In genomic region chr2:192700934-192701333, GRCh38 we compare ENCODE assay signal across 31 cellular contexts.
"Had no signal": no experiment of that assay in that cellular context is flagged by ENCODE, and none has a peak within 500 bp of the region (broad histone marks: within the 10 kb centered on the region; RNA-seq: fewer than 3 reads in every experiment).

No MANE protein-coding gene starts in this region.

- H3K9me3 Mint-ChIP-seq: activated CD4-positive, alpha-beta memory T cell treated with anti-CD3 and anti-CD28 coated beads for 36 hours; activated CD4-positive, alpha-beta T cell treated with anti-CD3 and anti-CD28 coated beads, Interleukin-2, amount 10 ng/mL, durations not matched to agents 24 days and 14 days; activated naive CD4-positive, alpha-beta T cell treated with anti-CD3 and anti-CD28 coated beads, Interleukin-2, amount 10 ng/mL, durations not matched to agents 7 days and 5 days; activated naive CD8-positive, alpha-beta T cell treated with anti-CD3 and anti-CD28 coated beads, Interleukin-2, amount 10 ng/mL, durations not matched to agents 7 days and 5 days; activated T-cell treated with anti-CD3 and anti-CD28 coated beads, Interleukin-2, amount 50 U/mL, for 24 hours; brain had no signal

- H3K4me1 Mint-ChIP-seq: activated CD4-positive, alpha-beta T cell treated with anti-CD3 and anti-CD28 coated beads, Interleukin-2, amount 10 ng/mL, durations not matched to agents 24 days and 14 days; activated naive CD4-positive, alpha-beta T cell treated with anti-CD3 and anti-CD28 coated beads, Interleukin-2, amount 10 ng/mL, durations not matched to agents 7 days and 5 days; activated naive CD8-positive, alpha-beta T cell treated with anti-CD3 and anti-CD28 coated beads, Interleukin-2, amount 10 ng/mL, durations not matched to agents 7 days and 5 days; brain; mesothelial cell of epicardium; naive B cell; stimulated activated naive B cell treated with anti-CD40 and anti-IgM and Interleukin-4, amounts not matched to agents 10 μg/mL and 1 μg/mL and 100 μg/mL, for 72 hours; T-helper 17 cell had no signal

- H3K36me3 ChIP-seq: ascending aorta, esophagus muscularis mucosa, heart right ventricle, pancreas, prostate gland, sigmoid colon, suprapubic skin, tibial artery, upper lobe of right lung had no signal

- H3K27me3 Mint-ChIP-seq: activated CD4-positive, alpha-beta memory T cell treated with anti-CD3 and anti-CD28 coated beads for 36 hours; activated CD4-positive, alpha-beta T cell treated with anti-CD3 and anti-CD28 coated beads, Interleukin-2, amount 10 ng/mL, durations not matched to agents 24 days and 14 days; activated naive CD4-positive, alpha-beta T cell treated with anti-CD3 and anti-CD28 coated beads, Interleukin-2, amount 10 ng/mL, durations not matched to agents 7 days and 5 days; activated naive CD8-positive, alpha-beta T cell treated with anti-CD3 and anti-CD28 coated beads, Interleukin-2, amount 10 ng/mL, durations not matched to agents 7 days and 5 days; activated T-cell treated with anti-CD3 and anti-CD28 coated beads, Interleukin-2, amount 50 U/mL, for 24 hours; brain; stimulated activated naive B cell treated with anti-CD40 and anti-IgM and Interleukin-4, amounts not matched to agents 10 μg/mL and 1 μg/mL and 100 μg/mL, for 72 hours; T-helper 17 cell had no signal

- H3K27me3 ChIP-seq: ascending aorta, esophagus muscularis mucosa, pancreas, sigmoid colon, suprapubic skin, tibial artery, upper lobe of right lung had no signal

- H3K4me3 ChIP-seq: ascending aorta, esophagus muscularis mucosa, heart right ventricle, pancreas, prostate gland, sigmoid colon, suprapubic skin, tibial artery, upper lobe of right lung had no signal

- H3K36me3 Mint-ChIP-seq: activated CD4-positive, alpha-beta memory T cell treated with anti-CD3 and anti-CD28 coated beads for 36 hours; activated naive CD4-positive, alpha-beta T cell treated with anti-CD3 and anti-CD28 coated beads, Interleukin-2, amount 10 ng/mL, durations not matched to agents 7 days and 5 days; activated naive CD8-positive, alpha-beta T cell treated with anti-CD3 and anti-CD28 coated beads, Interleukin-2, amount 10 ng/mL, durations not matched to agents 7 days and 5 days; brain; mesothelial cell of epicardium; naive B cell; stimulated activated naive B cell treated with anti-CD40 and anti-IgM and Interleukin-4, amounts not matched to agents 10 μg/mL and 1 μg/mL and 100 μg/mL, for 72 hours had no signal

- H3K9me3 ChIP-seq: ascending aorta, esophagus muscularis mucosa, heart right ventricle, pancreas, prostate gland, sigmoid colon, suprapubic skin, tibial artery, upper lobe of right lung had no signal

- ATAC-seq: heart right ventricle; left cardiac atrium; left ventricle myocardium superior; pancreas; stimulated activated naive B cell treated with anti-CD40 and anti-IgM and Interleukin-4, amounts not matched to agents 10 μg/mL and 1 μg/mL and 100 μg/mL, for 72 hours; T-helper 17 cell; upper lobe of right lung had no signal

- DNase-seq: activated CD4-positive, alpha-beta memory T cell treated with anti-CD3 and anti-CD28 coated beads for 36 hours; activated CD4-positive, alpha-beta T cell treated with anti-CD3 and anti-CD28 coated beads, Interleukin-2, amount 10 ng/mL, durations not matched to agents 24 days and 14 days; activated CD4-positive, CD25-positive, alpha-beta regulatory T cell treated with anti-CD3 and anti-CD28 coated beads, Interleukin-2, amount 50 U/mL, for 72 hours; activated CD8-positive, alpha-beta memory T cell treated with anti-CD3 and anti-CD28 coated beads, Interleukin-2, amount 50 U/mL, for 4 hours; activated gamma-delta T cell; activated naive CD4-positive, alpha-beta T cell treated with anti-CD3 and anti-CD28 coated beads, Interleukin-2, amount 10 ng/mL, durations not matched to agents 7 days and 5 days; activated naive CD8-positive, alpha-beta T cell treated with anti-CD3 and anti-CD28 coated beads, Interleukin-2, amount 10 ng/mL, durations not matched to agents 7 days and 5 days; activated T-cell treated with anti-CD3 and anti-CD28 coated beads, Interleukin-2, amount 50 U/mL, for 24 hours; caudate nucleus; cortex of kidney; foreskin melanocyte; heart right ventricle; left cardiac atrium; left ventricle myocardium superior; naive B cell; nucleus accumbens; pancreas; retina; sigmoid colon; stimulated activated CD4-positive, alpha-beta T cell treated with anti-CD3 and anti-CD28 coated beads, Interleukin-15, amount 100 ng/mL, for 24 hours; stimulated activated CD4-positive, alpha-beta T cell treated with anti-CD3 and anti-CD28 coated beads, Interleukin-2, amount 100 ng/mL, for 24 hours; stimulated activated naive B cell treated with anti-CD40 and anti-IgM and Interleukin-4, amounts not matched to agents 10 μg/mL and 1 μg/mL and 100 μg/mL, for 72 hours; T-helper 17 cell; tibial artery; upper lobe of right lung had no signal

- H3K4me1 ChIP-seq: ascending aorta, esophagus muscularis mucosa, heart right ventricle, pancreas, prostate gland, sigmoid colon, suprapubic skin, tibial artery, upper lobe of right lung had no signal

- H3K27ac Mint-ChIP-seq: activated CD4-positive, alpha-beta memory T cell treated with anti-CD3 and anti-CD28 coated beads for 36 hours; activated CD4-positive, alpha-beta T cell treated with anti-CD3 and anti-CD28 coated beads, Interleukin-2, amount 10 ng/mL, durations not matched to agents 24 days and 14 days; activated naive CD4-positive, alpha-beta T cell treated with anti-CD3 and anti-CD28 coated beads, Interleukin-2, amount 10 ng/mL, durations not matched to agents 7 days and 5 days; activated naive CD8-positive, alpha-beta T cell treated with anti-CD3 and anti-CD28 coated beads, Interleukin-2, amount 10 ng/mL, durations not matched to agents 7 days and 5 days; activated T-cell treated with anti-CD3 and anti-CD28 coated beads, Interleukin-2, amount 50 U/mL, for 24 hours; brain; mesothelial cell of epicardium; naive B cell; stimulated activated naive B cell treated with anti-CD40 and anti-IgM and Interleukin-4, amounts not matched to agents 10 μg/mL and 1 μg/mL and 100 μg/mL, for 72 hours; T-helper 17 cell had no signal

- H3K4me3 Mint-ChIP-seq: activated CD4-positive, alpha-beta memory T cell treated with anti-CD3 and anti-CD28 coated beads for 36 hours; activated CD4-positive, alpha-beta T cell treated with anti-CD3 and anti-CD28 coated beads, Interleukin-2, amount 10 ng/mL, durations not matched to agents 24 days and 14 days; activated naive CD4-positive, alpha-beta T cell treated with anti-CD3 and anti-CD28 coated beads, Interleukin-2, amount 10 ng/mL, durations not matched to agents 7 days and 5 days; activated naive CD8-positive, alpha-beta T cell treated with anti-CD3 and anti-CD28 coated beads, Interleukin-2, amount 10 ng/mL, durations not matched to agents 7 days and 5 days; activated T-cell treated with anti-CD3 and anti-CD28 coated beads, Interleukin-2, amount 50 U/mL, for 24 hours; brain; mesothelial cell of epicardium; naive B cell; stimulated activated naive B cell treated with anti-CD40 and anti-IgM and Interleukin-4, amounts not matched to agents 10 μg/mL and 1 μg/mL and 100 μg/mL, for 72 hours; T-helper 17 cell had no signal

- H3K27ac ChIP-seq: ascending aorta, esophagus muscularis mucosa, heart right ventricle, pancreas, prostate gland, sigmoid colon, suprapubic skin, tibial artery, upper lobe of right lung had no signal
